2 cellular contexts compared by ENCODE assay signal in the genomic region with DNA sequence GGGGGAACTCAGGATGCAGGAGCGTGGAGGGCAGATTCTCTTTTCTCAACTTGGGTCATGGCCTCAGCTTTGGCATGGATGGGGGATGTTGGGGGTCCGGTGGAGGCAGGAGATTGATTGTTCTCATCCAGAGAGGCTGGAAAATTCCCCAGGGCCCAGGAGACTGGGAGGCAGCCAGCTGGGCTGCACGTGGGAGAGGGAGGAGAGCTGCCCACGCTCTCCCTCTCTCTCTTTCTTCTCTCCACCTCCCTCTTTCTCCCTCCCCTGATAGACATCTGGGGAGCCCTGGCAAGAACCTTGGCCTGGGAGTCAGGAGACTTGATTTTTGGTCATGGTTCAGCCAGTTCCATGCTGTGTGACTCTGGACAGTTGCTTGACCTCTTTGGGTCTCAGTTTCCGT.
TF ChIP-seq lines count a peak whose summit lies in the region.

No MANE protein-coding gene starts in this region.

TF ChIP-seq in SK-N-SH, 30 proteins besides CTCF, POLR2A, EP300 and RAD21:
- TF ChIP-seq ELF1 (IDR thresholded peaks at IDR 0.05) (no peak), RCOR1 (IDR thresholded peaks at IDR 0.05; ENCODE audit: low read length) (no peak), GATA2 (CRISPR knock-in tag; IDR thresholded peaks at IDR 0.05) (no peak), JUND (IDR thresholded peaks at IDR 0.05) (no peak), FOSL2 (IDR thresholded peaks at IDR 0.05; ENCODE audit: borderline replicate concordance, low read depth) (no peak), SIN3A (IDR thresholded peaks at IDR 0.05; ENCODE audit: borderline replicate concordance, low read depth, low read length) (no peak), USF1 (IDR thresholded peaks at IDR 0.05; ENCODE audit: borderline replicate concordance, low read depth) (no peak), RXRA (IDR thresholded peaks at IDR 0.05; ENCODE audit: borderline replicate concordance, low read depth) (no peak), FOXM1 (IDR thresholded peaks at IDR 0.05; ENCODE audit: low read depth) (no peak), FOXJ3 (CRISPR knock-in tag; IDR thresholded peaks at IDR 0.05) (no peak), TAF1 (IDR thresholded peaks at IDR 0.05; ENCODE audit: borderline replicate concordance, low read depth, low read length) (no peak), IRF3 (IDR thresholded peaks at IDR 0.05; ENCODE audit: low read depth, low read length) (no peak), MEF2A (IDR thresholded peaks at IDR 0.05; ENCODE audit: borderline replicate concordance, low read depth) (no peak), TCF12 (IDR thresholded peaks at IDR 0.05) (no peak), RFX5 (IDR thresholded peaks at IDR 0.05; ENCODE audit: low read length) (no peak), USF2 (IDR thresholded peaks at IDR 0.05; ENCODE audit: borderline replicate concordance, low read depth, low read length) (no peak), SMC3 (IDR thresholded peaks at IDR 0.05; ENCODE audit: low read depth, low read length) (no peak), TEAD4 (IDR thresholded peaks at IDR 0.05; ENCODE audit: borderline replicate concordance, insufficient read depth) (no peak)
- TF ChIP-seq, protein P1, sequence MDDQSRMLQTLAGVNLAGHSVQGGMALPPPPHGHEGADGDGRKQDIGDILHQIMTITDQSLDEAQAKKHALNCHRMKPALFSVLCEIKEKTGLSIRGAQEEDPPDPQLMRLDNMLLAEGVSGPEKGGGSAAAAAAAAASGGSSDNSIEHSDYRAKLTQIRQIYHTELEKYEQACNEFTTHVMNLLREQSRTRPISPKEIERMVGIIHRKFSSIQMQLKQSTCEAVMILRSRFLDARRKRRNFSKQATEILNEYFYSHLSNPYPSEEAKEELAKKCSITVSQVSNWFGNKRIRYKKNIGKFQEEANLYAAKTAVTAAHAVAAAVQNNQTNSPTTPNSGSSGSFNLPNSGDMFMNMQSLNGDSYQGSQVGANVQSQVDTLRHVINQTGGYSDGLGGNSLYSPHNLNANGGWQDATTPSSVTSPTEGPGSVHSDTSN (IDR thresholded peaks at IDR 0.05) = no peak
- TF ChIP-seq, protein P2, sequence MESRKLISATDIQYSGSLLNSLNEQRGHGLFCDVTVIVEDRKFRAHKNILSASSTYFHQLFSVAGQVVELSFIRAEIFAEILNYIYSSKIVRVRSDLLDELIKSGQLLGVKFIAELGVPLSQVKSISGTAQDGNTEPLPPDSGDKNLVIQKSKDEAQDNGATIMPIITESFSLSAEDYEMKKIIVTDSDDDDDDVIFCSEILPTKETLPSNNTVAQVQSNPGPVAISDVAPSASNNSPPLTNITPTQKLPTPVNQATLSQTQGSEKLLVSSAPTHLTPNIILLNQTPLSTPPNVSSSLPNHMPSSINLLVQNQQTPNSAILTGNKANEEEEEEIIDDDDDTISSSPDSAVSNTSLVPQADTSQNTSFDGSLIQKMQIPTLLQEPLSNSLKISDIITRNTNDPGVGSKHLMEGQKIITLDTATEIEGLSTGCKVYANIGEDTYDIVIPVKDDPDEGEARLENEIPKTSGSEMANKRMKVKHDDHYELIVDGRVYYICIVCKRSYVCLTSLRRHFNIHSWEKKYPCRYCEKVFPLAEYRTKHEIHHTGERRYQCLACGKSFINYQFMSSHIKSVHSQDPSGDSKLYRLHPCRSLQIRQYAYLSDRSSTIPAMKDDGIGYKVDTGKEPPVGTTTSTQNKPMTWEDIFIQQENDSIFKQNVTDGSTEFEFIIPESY (IDR thresholded peaks at IDR 0.05; ENCODE audit: borderline replicate concordance, low read depth) = no peak

TF ChIP-seq in SK-N-SH treated with all-trans-retinoic acid at 6 μM for 48 hours, 23 proteins besides CTCF, POLR2A, EP300 and RAD21:
- TF ChIP-seq ZC3H10 (CRISPR knock-in tag; IDR thresholded peaks at IDR 0.05) (no peak), CSDC2 (CRISPR knock-in tag; IDR thresholded peaks at IDR 0.05) (no peak), SNAI2 (CRISPR knock-in tag; IDR thresholded peaks at IDR 0.05) (no peak), RARB (CRISPR knock-in tag; IDR thresholded peaks at IDR 0.05) (no peak), BACH2 (CRISPR knock-in tag; IDR thresholded peaks at IDR 0.05; ENCODE audit: borderline replicate concordance) (no peak), ISL1 (CRISPR knock-in tag; IDR thresholded peaks at IDR 0.05) (no peak), TCF4 (CRISPR knock-in tag; IDR thresholded peaks at IDR 0.05; ENCODE audit: borderline replicate concordance) (no peak), ARNTL (CRISPR knock-in tag; IDR thresholded peaks at IDR 0.05; ENCODE audit: borderline replicate concordance, low read depth) (no peak), TOX (CRISPR knock-in tag; IDR thresholded peaks at IDR 0.05; ENCODE audit: borderline replicate concordance) (no peak), ZNF70 (CRISPR knock-in tag; IDR thresholded peaks at IDR 0.05) (no peak), OSR1 (CRISPR knock-in tag; IDR thresholded peaks at IDR 0.05) (no peak), ZFP30 (CRISPR knock-in tag; IDR thresholded peaks at IDR 0.05) (no peak), ZNF8 (CRISPR knock-in tag; IDR thresholded peaks at IDR 0.05) (no peak)
- TF ChIP-seq, protein P3, sequence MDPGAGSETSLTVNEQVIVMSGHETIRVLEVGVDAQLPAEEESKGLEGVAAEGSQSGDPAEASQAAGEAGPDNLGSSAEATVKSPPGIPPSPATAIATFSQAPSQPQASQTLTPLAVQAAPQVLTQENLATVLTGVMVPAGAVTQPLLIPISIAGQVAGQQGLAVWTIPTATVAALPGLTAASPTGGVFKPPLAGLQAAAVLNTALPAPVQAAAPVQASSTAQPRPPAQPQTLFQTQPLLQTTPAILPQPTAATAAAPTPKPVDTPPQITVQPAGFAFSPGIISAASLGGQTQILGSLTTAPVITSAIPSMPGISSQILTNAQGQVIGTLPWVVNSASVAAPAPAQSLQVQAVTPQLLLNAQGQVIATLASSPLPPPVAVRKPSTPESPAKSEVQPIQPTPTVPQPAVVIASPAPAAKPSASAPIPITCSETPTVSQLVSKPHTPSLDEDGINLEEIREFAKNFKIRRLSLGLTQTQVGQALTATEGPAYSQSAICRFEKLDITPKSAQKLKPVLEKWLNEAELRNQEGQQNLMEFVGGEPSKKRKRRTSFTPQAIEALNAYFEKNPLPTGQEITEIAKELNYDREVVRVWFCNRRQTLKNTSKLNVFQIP (CRISPR knock-in tag; IDR thresholded peaks at IDR 0.05; ENCODE audit: borderline replicate concordance, low read depth) = no peak
- TF ChIP-seq, protein P4, sequence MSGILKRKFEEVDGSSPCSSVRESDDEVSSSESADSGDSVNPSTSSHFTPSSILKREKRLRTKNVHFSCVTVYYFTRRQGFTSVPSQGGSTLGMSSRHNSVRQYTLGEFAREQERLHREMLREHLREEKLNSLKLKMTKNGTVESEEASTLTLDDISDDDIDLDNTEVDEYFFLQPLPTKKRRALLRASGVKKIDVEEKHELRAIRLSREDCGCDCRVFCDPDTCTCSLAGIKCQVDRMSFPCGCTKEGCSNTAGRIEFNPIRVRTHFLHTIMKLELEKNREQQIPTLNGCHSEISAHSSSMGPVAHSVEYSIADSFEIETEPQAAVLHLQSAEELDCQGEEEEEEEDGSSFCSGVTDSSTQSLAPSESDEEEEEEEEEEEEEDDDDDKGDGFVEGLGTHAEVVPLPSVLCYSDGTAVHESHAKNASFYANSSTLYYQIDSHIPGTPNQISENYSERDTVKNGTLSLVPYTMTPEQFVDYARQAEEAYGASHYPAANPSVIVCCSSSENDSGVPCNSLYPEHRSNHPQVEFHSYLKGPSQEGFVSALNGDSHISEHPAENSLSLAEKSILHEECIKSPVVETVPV (CRISPR knock-in tag; IDR thresholded peaks at IDR 0.05) = no peak
